ENCODE assay signal across 25 cellular contexts in the genomic region with DNA sequence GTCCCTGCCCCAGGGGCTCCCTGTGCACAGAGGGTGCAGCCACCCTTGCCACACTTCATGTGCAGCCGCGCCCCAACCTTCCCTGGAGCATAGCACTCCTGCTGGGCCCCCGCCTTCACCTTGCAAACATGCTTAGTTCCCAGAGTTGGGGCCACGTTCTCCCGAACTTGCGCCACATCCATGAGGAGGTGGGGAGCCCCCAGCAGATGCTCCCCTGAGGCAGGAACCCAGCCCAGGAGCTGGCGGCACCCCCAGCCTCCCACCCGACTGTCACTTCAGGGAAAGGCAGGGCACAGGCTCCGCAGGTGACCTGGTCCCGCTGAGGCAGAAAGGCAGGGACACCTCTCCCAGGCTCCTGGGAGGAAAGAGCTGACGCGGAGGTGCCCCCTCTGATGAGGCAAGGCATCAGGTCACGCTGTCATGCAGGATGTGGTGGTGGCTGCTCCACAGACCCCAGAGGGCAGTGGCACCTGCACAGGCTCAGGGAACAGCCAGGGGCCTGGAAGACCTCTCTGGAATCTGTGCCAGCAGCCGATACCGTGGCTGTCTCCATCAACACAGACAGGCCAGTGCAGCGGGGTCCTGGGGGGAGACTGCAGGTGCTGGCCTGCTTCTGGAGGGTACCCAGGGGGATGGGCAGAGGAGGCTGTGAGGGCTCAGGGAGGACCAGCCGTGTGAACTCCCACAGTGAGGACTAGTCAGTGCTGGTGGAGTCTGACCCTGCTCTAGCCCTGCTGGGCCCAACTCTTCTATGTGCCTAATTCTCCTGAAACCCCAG.
DNase-seq lines count a peak whose midpoint lies in the region; ATAC-seq and TF ChIP-seq lines count a peak whose summit lies in the region.
"Had no signal": no experiment of that assay in that cellular context is flagged by ENCODE, and none has a peak within 500 bp of the region (broad histone marks: within the 10 kb centered on the region; RNA-seq: fewer than 3 reads in every experiment).

No MANE protein-coding gene starts in this region.

- 0 out of 5 replicates have a peak, but pooled peaks cover 0 to 4% of the 10 kb centered on the region in 2 experiments for H3K9me3 Mint-ChIP-seq in H9
- H3K9me3 Mint-ChIP-seq: CD8-positive, alpha-beta T cell; naive thymus-derived CD4-positive, alpha-beta T cell; stimulated activated memory B cell treated with anti-CD40 and anti-IgM and Interleukin-4, amounts not matched to agents 10 μg/mL and 1 μg/mL and 100 μg/mL, for 72 hours had no signal

- H2BK12ac ChIP-seq in neuronal stem cell (ENCODE audit: low read length) (no peak overlapping the region), H9 (ENCODE audit: insufficient read length, low read depth, low read length) (no peak overlapping the region)

- peaks cover 7 to 12% (median 9%) of the 10 kb centered on the region in 3 experiments; a peak in 4 of 7 replicates for H3K36me3 Mint-ChIP-seq in H9 (ENCODE audit: insufficient read depth in 1 of 3, low read depth in 3 of 3)
- H3K36me3 Mint-ChIP-seq: activated CD8-positive, alpha-beta memory T cell treated with anti-CD3 and anti-CD28 coated beads, Interleukin-2, amount 10 ng/mL, durations not matched to agents 7 days and 5 days had no signal

- WGBS in neuronal stem cell (ENCODE audit: extremely low coverage in 2 of 2, insufficient read length in 2 of 2, insufficient replicate concordance in 1 of 2), 2 donors: no CpG with 5 or more reads among the region's 17 CpGs
- no CpG with 5 or more reads among the region's 17 CpGs for WGBS in H9 (ENCODE audit: extremely low coverage, insufficient read length, low lambda C conversion rate)

- H4K20me1 ChIP-seq in DND-41 (ENCODE audit: insufficient read depth, low read length): peaks cover 39% of the 10 kb centered on the region
- no peaks in the 10 kb centered on the region for H4K20me1 ChIP-seq in H9 (ENCODE audit: control insufficient read depth, insufficient read depth, insufficient read length)

- H3K23ac ChIP-seq in neuronal stem cell (ENCODE audit: low read depth, low read length, poor library complexity) (peak overlapping the region; percentile 55), H9 (ENCODE audit: insufficient read length, low read depth, low read length) (no peak overlapping the region)

- H3K4me1 ChIP-seq in BE2C (peaks cover 22% of the 10 kb centered on the region), DND-41 (ENCODE audit: insufficient read depth, low read length) (no peaks in the 10 kb centered on the region), neuronal stem cell (ENCODE audit: control insufficient read depth in 2 of 2, insufficient read depth in 1 of 2, low read depth in 1 of 2, low read length in 2 of 2) (peaks cover 0 to 7% of the 10 kb centered on the region in 2 donors), H9 (ENCODE audit: insufficient read depth, low read length) (no peaks in the 10 kb centered on the region)
- H3K4me1 ChIP-seq: adrenal gland, colonic mucosa, parathyroid adenoma had no signal

- TF ChIP-seq CTCF in BE2C (IDR thresholded peaks at IDR 0.05; ENCODE audit: low read depth, low read length): no peak
- no peak for TF ChIP-seq CTCF in DND-41 (IDR thresholded peaks at IDR 0.05; ENCODE audit: borderline replicate concordance, extremely low read depth, low read length, poor library complexity, severe bottlenecking)
- TF ChIP-seq CTCF in H9 (conservative IDR thresholded peaks at IDR 0.05): no peak

- no peak overlapping the region for H2AFZ ChIP-seq in DND-41 (ENCODE audit: low read depth, low read length)
- H2AFZ ChIP-seq in neuronal stem cell (ENCODE audit: low read length): no peak overlapping the region
- no peak overlapping the region for H2AFZ ChIP-seq in H9 (ENCODE audit: low read length)
- H2AFZ ChIP-seq: parathyroid adenoma had no signal

- no peak overlapping the region for H3K56ac ChIP-seq in H9 (ENCODE audit: insufficient read length, low read depth, low read length)

- peaks cover 10% of the 10 kb centered on the region for H3K79me1 ChIP-seq in neuronal stem cell (ENCODE audit: low read depth, low read length)
- H3K79me1 ChIP-seq in H9 (ENCODE audit: insufficient read depth, low read depth, low read length, poor library complexity, severe bottlenecking): no peaks in the 10 kb centered on the region

- ATAC-seq in DND-41 (ENCODE audit: insufficient read depth, low read depth): peak; percentile 41; the same call in 2 of the 3 replicates
- ATAC-seq in Right ventricle myocardium superior (ENCODE audit: poor library complexity): no peak
- ATAC-seq: activated CD8-positive, alpha-beta memory T cell treated with anti-CD3 and anti-CD28 coated beads, Interleukin-2, amount 10 ng/mL, durations not matched to agents 7 days and 5 days; CD8-positive, alpha-beta T cell; naive thymus-derived CD4-positive, alpha-beta T cell; stimulated activated memory B cell treated with anti-CD40 and anti-IgM and Interleukin-4, amounts not matched to agents 10 μg/mL and 1 μg/mL and 100 μg/mL, for 72 hours had no signal

- no peak overlapping the region for H3K4me2 ChIP-seq in DND-41 (ENCODE audit: insufficient read depth, low read length)
- no peak overlapping the region for H3K4me2 ChIP-seq in neuronal stem cell (ENCODE audit: insufficient read depth, low read length, poor library complexity, severe bottlenecking)
- no peak overlapping the region for H3K4me2 ChIP-seq in H9 (ENCODE audit: insufficient read depth, insufficient read length, low read length)

- H2AK5ac ChIP-seq in neuronal stem cell (ENCODE audit: low read depth, low read length): no peak overlapping the region
- no peak overlapping the region for H2AK5ac ChIP-seq in H9 (ENCODE audit: insufficient read length, low read length)

- H3K36me3 ChIP-seq in BE2C (no peaks in the 10 kb centered on the region), DND-41 (ENCODE audit: insufficient read depth, low read length) (peaks cover 49% of the 10 kb centered on the region), neuronal stem cell (replicated peaks in 1 of 2; ENCODE audit: control insufficient read depth in 2 of 2, insufficient read depth in 2 of 2, low read length in 2 of 2) (peaks cover 7 to 10% of the 10 kb centered on the region in 2 donors)
- H3K36me3 ChIP-seq: adrenal gland, colonic mucosa had no signal

- H3K4me3 ChIP-seq in BE2C (ENCODE audit: low read depth, low read length): no peak overlapping the region
- no peak overlapping the region for H3K4me3 ChIP-seq in DND-41 (ENCODE audit: low read depth in 1 of 2, low read length in 2 of 2)
- no peak overlapping the region for H3K4me3 ChIP-seq in neuronal stem cell (ENCODE audit: low read length in 2 of 2)
- H3K4me3 ChIP-seq: adrenal gland, colonic mucosa, testis had no signal

- H3K4me3 Mint-ChIP-seq in H9: no peak overlapping the region
- H3K4me3 Mint-ChIP-seq: activated CD8-positive, alpha-beta memory T cell treated with anti-CD3 and anti-CD28 coated beads, Interleukin-2, amount 10 ng/mL, durations not matched to agents 7 days and 5 days; CD8-positive, alpha-beta T cell; naive thymus-derived CD4-positive, alpha-beta T cell; stimulated activated memory B cell treated with anti-CD40 and anti-IgM and Interleukin-4, amounts not matched to agents 10 μg/mL and 1 μg/mL and 100 μg/mL, for 72 hours had no signal

- no peak overlapping the region for H4K91ac ChIP-seq in neuronal stem cell (ENCODE audit: low read depth, low read length, poor library complexity)
- H4K91ac ChIP-seq in H9 (ENCODE audit: insufficient read length, low read depth, low read length): no peak overlapping the region

- no peaks in the 10 kb centered on the region for H3K79me2 ChIP-seq in DND-41 (ENCODE audit: insufficient read depth, low read length)
- H3K79me2 ChIP-seq in H9 (ENCODE audit: insufficient read depth, low read length): no peaks in the 10 kb centered on the region
- H3K79me2 ChIP-seq: parathyroid adenoma had no signal

- H2BK120ac ChIP-seq in neuronal stem cell (ENCODE audit: low read depth, low read length): no peak overlapping the region
- no peak overlapping the region for H2BK120ac ChIP-seq in H9 (ENCODE audit: low read depth, low read length, poor library complexity, severe bottlenecking)

- H2BK15ac ChIP-seq in neuronal stem cell (ENCODE audit: low read length) (no peak overlapping the region), H9 (ENCODE audit: low read depth, low read length) (no peak overlapping the region)

- H3K27ac ChIP-seq in DND-41 (ENCODE audit: low read length) (peak overlapping the region; percentile 44), neuronal stem cell (replicated peaks; ENCODE audit: low read length) (no peak overlapping the region), H9 (ENCODE audit: insufficient read length, low read depth, low read length) (no peak overlapping the region)
- H3K27ac ChIP-seq: adrenal gland, colonic mucosa, parathyroid adenoma, testis had no signal

- H3K27ac Mint-ChIP-seq in H9: peak overlapping the region in 1 of 3 experiments; percentile 87; a peak in 1 of 7 replicates
- H3K27ac Mint-ChIP-seq: activated CD8-positive, alpha-beta memory T cell treated with anti-CD3 and anti-CD28 coated beads, Interleukin-2, amount 10 ng/mL, durations not matched to agents 7 days and 5 days; CD8-positive, alpha-beta T cell; stimulated activated memory B cell treated with anti-CD40 and anti-IgM and Interleukin-4, amounts not matched to agents 10 μg/mL and 1 μg/mL and 100 μg/mL, for 72 hours had no signal

- H4K8ac ChIP-seq in neuronal stem cell (ENCODE audit: low read depth, low read length) (peak overlapping the region; percentile 82), H9 (replicated peaks; ENCODE audit: insufficient read length, low read depth, low read length) (no peak overlapping the region)

- H4K5ac ChIP-seq in H9 (ENCODE audit: insufficient read length, low read depth, low read length): no peak overlapping the region

- H3K14ac ChIP-seq in neuronal stem cell (ENCODE audit: low read length): peak overlapping the region; percentile 75
- no peak overlapping the region; the same call in 1 of the 2 replicates for H3K14ac ChIP-seq in H9 (ENCODE audit: insufficient read depth, low read length)

- intact Hi-C loops in Right ventricle myocardium superior (cut with DNase I): no loop called here

- H3K9me3 ChIP-seq in BE2C (no peaks in the 10 kb centered on the region), DND-41 (ENCODE audit: insufficient read depth, low read length, severe bottlenecking) (no peaks in the 10 kb centered on the region), neuronal stem cell (replicated peaks in 1 of 2; ENCODE audit: control insufficient read depth in 2 of 2, insufficient read depth in 1 of 2, low read depth in 1 of 2, low read length in 2 of 2) (no peaks in the 10 kb centered on the region), H9 (ENCODE audit: control insufficient read depth, low read depth, low read length) (no peaks in the 10 kb centered on the region)
- H3K9me3 ChIP-seq: adrenal gland, colonic mucosa, testis had no signal

- peak overlapping the region; percentile 80 for H3K18ac ChIP-seq in neuronal stem cell (ENCODE audit: low read length)
- no peak overlapping the region for H3K18ac ChIP-seq in H9 (ENCODE audit: insufficient read length, low read depth, low read length)

- H3K9ac ChIP-seq in DND-41 (ENCODE audit: low read depth, low read length): no peak overlapping the region
- H3K9ac ChIP-seq in neuronal stem cell (ENCODE audit: low read depth, low read length, poor library complexity): peak overlapping the region; percentile 44
- no peak overlapping the region for H3K9ac ChIP-seq in H9 (ENCODE audit: extremely low read depth, insufficient read length, low read length)
- H3K9ac ChIP-seq: parathyroid adenoma had no signal

- no peaks in the 10 kb centered on the region; the same call in 1 of the 2 replicates for H3K27me3 Mint-ChIP-seq in H9 (ENCODE audit: low read depth)
- H3K27me3 Mint-ChIP-seq: activated CD8-positive, alpha-beta memory T cell treated with anti-CD3 and anti-CD28 coated beads, Interleukin-2, amount 10 ng/mL, durations not matched to agents 7 days and 5 days; naive thymus-derived CD4-positive, alpha-beta T cell; stimulated activated memory B cell treated with anti-CD40 and anti-IgM and Interleukin-4, amounts not matched to agents 10 μg/mL and 1 μg/mL and 100 μg/mL, for 72 hours had no signal

- no peak overlapping the region for H2BK20ac ChIP-seq in H9 (ENCODE audit: low read depth, low read length, poor library complexity, severe bottlenecking)

- no peaks in the 10 kb centered on the region for H3K4me1 Mint-ChIP-seq in H9
- H3K4me1 Mint-ChIP-seq: activated CD8-positive, alpha-beta memory T cell treated with anti-CD3 and anti-CD28 coated beads, Interleukin-2, amount 10 ng/mL, durations not matched to agents 7 days and 5 days had no signal

- no peak overlapping the region for H3T11ph ChIP-seq in H9 (ENCODE audit: low read length)

- H2BK5ac ChIP-seq in neuronal stem cell (ENCODE audit: low read length) (no peak overlapping the region), H9 (ENCODE audit: insufficient read length, low read length) (no peak overlapping the region)

- H3K4ac ChIP-seq in neuronal stem cell (ENCODE audit: low read length) (no peak overlapping the region), H9 (ENCODE audit: low read depth, low read length) (no peak overlapping the region)

- H3K23me2 ChIP-seq in H9 (ENCODE audit: insufficient read length, low read depth, low read length, poor library complexity, severe bottlenecking): peaks cover 4% of the 10 kb centered on the region

- H3K27me3 ChIP-seq in BE2C (no peaks in the 10 kb centered on the region), DND-41 (ENCODE audit: insufficient read depth, low read length, poor library complexity) (no peaks in the 10 kb centered on the region), neuronal stem cell (ENCODE audit: control insufficient read depth in 3 of 3, insufficient read depth in 3 of 3, low read depth in 1 of 3, low read length in 3 of 3) (no peaks in the 10 kb centered on the region), H9 (ENCODE audit: insufficient read depth, low read length) (no peaks in the 10 kb centered on the region)
- H3K27me3 ChIP-seq: adrenal gland, colonic mucosa, testis had no signal

- peak; percentile 16 for DNase-seq in BE2C
- DNase-seq in DND-41: peak; percentile 21
- DNase-seq in Right ventricle myocardium superior: peak; percentile 39
- no peak for DNase-seq in neuronal stem cell (ENCODE audit: low spot score)
- no peak for DNase-seq in GF-D8 (lab: John Stamatoyannopoulos, UW)
- DNase-seq in SW480 (ENCODE audit: low spot score): no peak
- DNase-seq in iPS-NIHi11 (ENCODE audit: low spot score): no peak
- no peak for DNase-seq in H9
- DNase-seq: activated CD4-positive, alpha-beta T cell treated with anti-CD3 and anti-CD28 coated beads for 48 hours; activated CD8-positive, alpha-beta memory T cell treated with anti-CD3 and anti-CD28 coated beads, Interleukin-2, amount 10 ng/mL, durations not matched to agents 7 days and 5 days; colonic mucosa; DMS53; naive thymus-derived CD4-positive, alpha-beta T cell; NCI-H1092 treated with DMSO at 0.1 percent for 48 hours; NCI-H1930; NCI-H2227 treated with DMSO at 0.1 percent for 48 hours; NCI-H82; OCI-M1; SIG-M5; stimulated activated CD4-positive, alpha-beta T cell treated with anti-CD3 and anti-CD28 coated beads, Interleukin-1b, Interleukin-23, amount 100 ng/mL, for 48 hours; testis had no signal

Comparison
In these comparisons a context has a peak if more than half of its experiments do, and no peak if none do; other contexts are left out.
1. DNase-seq: peak in BE2C (single experiment), DND-41 (single experiment) and Right ventricle myocardium superior (single experiment); none in neuronal stem cell (single experiment), GF-D8 (single experiment), SW480 (single experiment), iPS-NIHi11 (single experiment) and H9 (single experiment).